1 cellular context compared by ENCODE assay signal in genomic region chr19:11236324-11237301, GRCh38.
TF ChIP-seq lines count a peak whose summit lies in the region.

No MANE protein-coding gene starts in this region.

TF ChIP-seq in HepG2, 621 proteins besides CTCF, POLR2A, EP300 and RAD21 (continued from another document and continues in another):
- TF ChIP-seq ZNF407 (CRISPR knock-in tag; IDR thresholded peaks at IDR 0.05; ENCODE audit: not compliant biosample characterization) (no peak), CBX2 (IDR thresholded peaks at IDR 0.05; ENCODE audit: low read depth, low read length) (no peak), CBX2 (CRISPR knock-in tag; IDR thresholded peaks at IDR 0.05; ENCODE audit: low read depth) (no peak), ZNF124 (CRISPR knock-in tag; IDR thresholded peaks at IDR 0.05) (no peak; the same call in 1 of the 2 replicates), THRA (CRISPR knock-in tag; IDR thresholded peaks at IDR 0.05; ENCODE audit: borderline replicate concordance) (peak; percentile 94; the same call in 1 of the 2 replicates), PRMT3 (CRISPR knock-in tag; IDR thresholded peaks at IDR 0.05; ENCODE audit: borderline replicate concordance, low read depth) (no peak), ZNF772 (CRISPR knock-in tag; IDR thresholded peaks at IDR 0.05) (peak; percentile 73), EHMT2 (IDR thresholded peaks at IDR 0.05; ENCODE audit: borderline replicate concordance, low read depth, low read length) (no peak), ZNF33B (CRISPR knock-in tag; IDR thresholded peaks at IDR 0.05) (no peak), ZFP91 (CRISPR knock-in tag; IDR thresholded peaks at IDR 0.05; ENCODE audit: borderline replicate concordance) (peak; percentile 84; the same call in 1 of the 2 replicates), ZNF749 (CRISPR knock-in tag; IDR thresholded peaks at IDR 0.05; ENCODE audit: borderline replicate concordance) (peak; percentile 79; the same call in 1 of the 2 replicates), ZC3H4 (CRISPR knock-in tag; IDR thresholded peaks at IDR 0.05; ENCODE audit: borderline replicate concordance) (0 out of 2 replicates have a peak, but pooled peaks have one; percentile 28), ZMYM2 (CRISPR knock-in tag; IDR thresholded peaks at IDR 0.05) (peak; percentile 71; the same call in 1 of the 2 replicates), KLF9 (CRISPR knock-in tag; IDR thresholded peaks at IDR 0.05; ENCODE audit: low read depth) (0 out of 2 replicates have a peak, but pooled peaks have one; percentile 45), ZNF709 (CRISPR knock-in tag; IDR thresholded peaks at IDR 0.05) (peak; percentile 82), REXO4 (CRISPR knock-in tag; IDR thresholded peaks at IDR 0.05; ENCODE audit: borderline replicate concordance) (no peak; the same call in 1 of the 2 replicates), BRF2 (CRISPR knock-in tag; IDR thresholded peaks at IDR 0.05) (no peak), HNF4A (CRISPR knock-in tag; IDR thresholded peaks at IDR 0.05) (peak; percentile 77), FOSL1 (CRISPR knock-in tag; IDR thresholded peaks at IDR 0.05; ENCODE audit: borderline replicate concordance) (peak; percentile 21; the same call in 1 of the 2 replicates), ADNP (CRISPR knock-in tag; IDR thresholded peaks at IDR 0.05) (no peak), ZNF550 (CRISPR knock-in tag; IDR thresholded peaks at IDR 0.05; ENCODE audit: borderline replicate concordance) (no peak), NFIC (IDR thresholded peaks at IDR 0.05; ENCODE audit: low read length) (no peak), SOX6 (IDR thresholded peaks at IDR 0.05) (no peak), SOX6 (CRISPR knock-in tag; IDR thresholded peaks at IDR 0.05) (peak; percentile 91), ZSCAN30 (CRISPR knock-in tag; IDR thresholded peaks at IDR 0.05) (no peak), GTF3A (CRISPR knock-in tag; conservative IDR thresholded peaks at IDR 0.05) (no peak), LBX2 (CRISPR knock-in tag; IDR thresholded peaks at IDR 0.05; ENCODE audit: borderline replicate concordance) (no peak), ETV6 (CRISPR knock-in tag; conservative IDR thresholded peaks at IDR 0.05) (no peak; the same call in 1 of the 2 replicates), ZNF12 (CRISPR knock-in tag; IDR thresholded peaks at IDR 0.05) (no peak), XRCC5 (optimal IDR thresholded peaks at IDR 0.05; ENCODE audit: low read length) (peak; percentile 32), ZNF205 (CRISPR knock-in tag; IDR thresholded peaks at IDR 0.05) (peak; percentile 21; the same call in 1 of the 2 replicates), GTF2F1 (IDR thresholded peaks at IDR 0.05; ENCODE audit: low read length) (no peak), U2AF1 (optimal IDR thresholded peaks at IDR 0.05; ENCODE audit: low read depth, low read length) (peak; percentile 35), TEAD2 (CRISPR knock-in tag; IDR thresholded peaks at IDR 0.05) (no peak), SMARCC2 (IDR thresholded peaks at IDR 0.05) (no peak), MLXIP (CRISPR knock-in tag; IDR thresholded peaks at IDR 0.05; ENCODE audit: borderline replicate concordance) (no peak), MEIS2 (CRISPR knock-in tag; IDR thresholded peaks at IDR 0.05) (no peak), ZNF17 (CRISPR knock-in tag; IDR thresholded peaks at IDR 0.05) (no peak), MLLT10 (CRISPR knock-in tag; IDR thresholded peaks at IDR 0.05) (no peak), POLR2AphosphoS5 (IDR thresholded peaks at IDR 0.05; ENCODE audit: low read depth, low read length) (peak; percentile 55), ZNF660 (CRISPR knock-in tag; IDR thresholded peaks at IDR 0.05; ENCODE audit: borderline replicate concordance, low read depth) (no peak), MBD4 (IDR thresholded peaks at IDR 0.05; ENCODE audit: borderline replicate concordance, low read length) (no peak), MED8 (CRISPR knock-in tag; IDR thresholded peaks at IDR 0.05; ENCODE audit: insufficient replicate concordance) (peak; percentile 88), NFE2L1 (CRISPR knock-in tag; IDR thresholded peaks at IDR 0.05; ENCODE audit: borderline replicate concordance) (no peak; the same call in 1 of the 2 replicates), THAP11 (CRISPR knock-in tag; IDR thresholded peaks at IDR 0.05) (peak; percentile 76), PITX1 (CRISPR knock-in tag; IDR thresholded peaks at IDR 0.05) (peak; percentile 19; the same call in 1 of the 2 replicates), MAX (IDR thresholded peaks at IDR 0.05) (peak; percentile 77), GZF1 (CRISPR knock-in tag; IDR thresholded peaks at IDR 0.05) (no peak)
- TF ChIP-seq, protein P1, sequence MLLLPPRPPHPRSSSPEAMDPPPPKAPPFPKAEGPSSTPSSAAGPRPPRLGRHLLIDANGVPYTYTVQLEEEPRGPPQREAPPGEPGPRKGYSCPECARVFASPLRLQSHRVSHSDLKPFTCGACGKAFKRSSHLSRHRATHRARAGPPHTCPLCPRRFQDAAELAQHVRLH (CRISPR knock-in tag; IDR thresholded peaks at IDR 0.05; ENCODE audit: borderline replicate concordance, low read depth): no peak; the same call in 1 of the 2 replicates
- TF ChIP-seq, protein P2, sequence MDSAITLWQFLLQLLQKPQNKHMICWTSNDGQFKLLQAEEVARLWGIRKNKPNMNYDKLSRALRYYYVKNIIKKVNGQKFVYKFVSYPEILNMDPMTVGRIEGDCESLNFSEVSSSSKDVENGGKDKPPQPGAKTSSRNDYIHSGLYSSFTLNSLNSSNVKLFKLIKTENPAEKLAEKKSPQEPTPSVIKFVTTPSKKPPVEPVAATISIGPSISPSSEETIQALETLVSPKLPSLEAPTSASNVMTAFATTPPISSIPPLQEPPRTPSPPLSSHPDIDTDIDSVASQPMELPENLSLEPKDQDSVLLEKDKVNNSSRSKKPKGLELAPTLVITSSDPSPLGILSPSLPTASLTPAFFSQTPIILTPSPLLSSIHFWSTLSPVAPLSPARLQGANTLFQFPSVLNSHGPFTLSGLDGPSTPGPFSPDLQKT (CRISPR knock-in tag; IDR thresholded peaks at IDR 0.05; ENCODE audit: borderline replicate concordance): no peak
